Comparison of ENCODE assay signal across 21 cellular contexts in genomic region chr9:125795970-125796596, GRCh38.
"Had no signal": no experiment of that assay in that cellular context is flagged by ENCODE, and none has a peak within 500 bp of the region (broad histone marks: within the 10 kb centered on the region; RNA-seq: fewer than 3 reads in every experiment).

No MANE protein-coding gene starts in this region.

- FAIRE-seq: frontal cortex had no signal

- H3K4me1 ChIP-seq: left lung, testis had no signal

- H3K27me3 Mint-ChIP-seq: stimulated activated naive B cell treated with anti-CD40 and anti-IgM and Interleukin-4, amounts not matched to agents 10 μg/mL and 1 μg/mL and 100 μg/mL, for 72 hours; stimulated activated naive CD8-positive, alpha-beta T cell treated with anti-CD3 and anti-CD28 coated beads, Interleukin-15, amount 100 ng/mL, for 72 hours had no signal

- ATAC-seq: heart left ventricle; left lung; psoas muscle; sciatic nerve; stimulated activated naive B cell treated with anti-CD40 and anti-IgM and Interleukin-4, amounts not matched to agents 10 μg/mL and 1 μg/mL and 100 μg/mL, for 72 hours; stimulated activated naive CD8-positive, alpha-beta T cell treated with anti-CD3 and anti-CD28 coated beads, Interleukin-15, amount 100 ng/mL, for 72 hours had no signal

- H3K27ac ChIP-seq: dorsolateral prefrontal cortex, heart left ventricle, left lung, psoas muscle, testis, tibial nerve had no signal

- H3K4me1 Mint-ChIP-seq: nephron; stimulated activated naive CD8-positive, alpha-beta T cell treated with anti-CD3 and anti-CD28 coated beads, Interleukin-15, amount 100 ng/mL, for 72 hours had no signal

- H3K4me3 Mint-ChIP-seq: nephron; stimulated activated naive B cell treated with anti-CD40 and anti-IgM and Interleukin-4, amounts not matched to agents 10 μg/mL and 1 μg/mL and 100 μg/mL, for 72 hours; stimulated activated naive CD8-positive, alpha-beta T cell treated with anti-CD3 and anti-CD28 coated beads, Interleukin-15, amount 100 ng/mL, for 72 hours had no signal

- H3K4me3 ChIP-seq: dorsolateral prefrontal cortex, heart left ventricle, left lung, lung, psoas muscle, testis, tibial nerve had no signal

- H3K9me3 Mint-ChIP-seq: nephron; stimulated activated naive B cell treated with anti-CD40 and anti-IgM and Interleukin-4, amounts not matched to agents 10 μg/mL and 1 μg/mL and 100 μg/mL, for 72 hours; stimulated activated naive CD8-positive, alpha-beta T cell treated with anti-CD3 and anti-CD28 coated beads, Interleukin-15, amount 100 ng/mL, for 72 hours had no signal

- H3K27me3 ChIP-seq: dorsolateral prefrontal cortex, heart left ventricle, left lung, testis, tibial nerve had no signal

- DNase-seq: cortex of kidney; dorsolateral prefrontal cortex; effector CD8-positive, alpha-beta T cell; heart left ventricle; hippocampal formation; kidney glomerular epithelial cell; left lung; mesenchymal stem cell; midbrain; psoas muscle; retina; stimulated activated CD4-positive, alpha-beta T cell treated with anti-CD3 and anti-CD28 coated beads, Interleukin-2, amount 100 ng/mL, for 24 hours; stimulated activated CD4-positive, alpha-beta T cell treated with anti-CD3 and anti-CD28 coated beads, Interleukin-4, amount 100 ng/mL, for 4 hours; stimulated activated naive B cell treated with anti-CD40 and anti-IgM and Interleukin-4, amounts not matched to agents 10 μg/mL and 1 μg/mL and 100 μg/mL, for 72 hours; stimulated activated naive CD8-positive, alpha-beta T cell treated with anti-CD3 and anti-CD28 coated beads, Interleukin-15, amount 100 ng/mL, for 72 hours; testis had no signal

- H3K27ac Mint-ChIP-seq: nephron; stimulated activated naive B cell treated with anti-CD40 and anti-IgM and Interleukin-4, amounts not matched to agents 10 μg/mL and 1 μg/mL and 100 μg/mL, for 72 hours; stimulated activated naive CD8-positive, alpha-beta T cell treated with anti-CD3 and anti-CD28 coated beads, Interleukin-15, amount 100 ng/mL, for 72 hours had no signal

- H3K9me3 ChIP-seq: heart left ventricle, left lung, psoas muscle, testis, tibial nerve had no signal
